Comparison of ENCODE assay signal across 9 cellular contexts in genomic region chr1:206559661-206559995, GRCh38. TPM values are rescaled to one million over a fixed set of nuclear protein-coding genes. Genes with fewer than 3 reads are reported as not detected.
DNase-seq lines count a peak whose midpoint lies in the region; ATAC-seq, FAIRE-seq and TF ChIP-seq lines count a peak whose summit lies in the region.
"Had no signal": no experiment of that assay in that cellular context is flagged by ENCODE, and none has a peak within 500 bp of the region (broad histone marks: within the 10 kb centered on the region; RNA-seq: fewer than 3 reads in every experiment).

No MANE protein-coding gene starts in this region.

- H3K36me3 Mint-ChIP-seq in activated naive CD4-positive, alpha-beta T cell treated with anti-CD3 and anti-CD28 coated beads for 36 hours (ENCODE audit: low read depth), result peaks cover 75% of the 10 kb centered on the region
- peaks cover 75% of the 10 kb centered on the region for H3K36me3 Mint-ChIP-seq in activated T-cell treated with anti-CD3 and anti-CD28 coated beads, Interleukin-2, amount 50 U/mL, for 24 hours (ENCODE audit: low read depth)

- intact Hi-C loops in activated naive CD4-positive, alpha-beta T cell treated with anti-CD3 and anti-CD28 coated beads for 36 hours (cut with micrococcal nuclease), result loop anchor here (5.0 kb wide), 2 partner anchors 143 to 927 kb away; partner anchors contain the start of gene ELK4
- intact Hi-C loops in thyroid gland (cut with DNase I), result no loop called here
- intact Hi-C loops in HepG2 (cut with micrococcal nuclease; ENCODE audit: unreplicated experiment), result no loop called here

- H3K27ac Mint-ChIP-seq in activated naive CD4-positive, alpha-beta T cell treated with anti-CD3 and anti-CD28 coated beads for 36 hours, result peak overlapping the region; percentile 100
- H3K27ac Mint-ChIP-seq in activated T-cell treated with anti-CD3 and anti-CD28 coated beads, Interleukin-2, amount 50 U/mL, for 24 hours, result peak overlapping the region; percentile 97

- H3K27ac ChIP-seq in thyroid gland (peak overlapping the region; percentile 64 to 78 (median 77)), HepG2 (ENCODE audit: extremely low read length, insufficient read depth, low read length) (no peak overlapping the region)

- no peaks in the 10 kb centered on the region for H3K9me3 Mint-ChIP-seq in activated naive CD4-positive, alpha-beta T cell treated with anti-CD3 and anti-CD28 coated beads for 36 hours
- no peaks in the 10 kb centered on the region for H3K9me3 Mint-ChIP-seq in activated T-cell treated with anti-CD3 and anti-CD28 coated beads, Interleukin-2, amount 50 U/mL, for 24 hours

- no peaks in the 10 kb centered on the region for H3K27me3 Mint-ChIP-seq in activated naive CD4-positive, alpha-beta T cell treated with anti-CD3 and anti-CD28 coated beads for 36 hours (ENCODE audit: low read depth)
- H3K27me3 Mint-ChIP-seq in activated T-cell treated with anti-CD3 and anti-CD28 coated beads, Interleukin-2, amount 50 U/mL, for 24 hours, result no peaks in the 10 kb centered on the region

- no peak for DNase-seq in activated naive CD4-positive, alpha-beta T cell treated with anti-CD3 and anti-CD28 coated beads for 36 hours
- DNase-seq in activated naive CD4-positive, alpha-beta T cell treated with Interleukin-2 at 50 U/mL for 16 hours, result no peak
- DNase-seq in activated T-cell treated with anti-CD3 and anti-CD28 coated beads, Interleukin-2, amount 50 U/mL, for 24 hours, result peak; percentile 66
- DNase-seq in thyroid gland (peak; percentile 48 to 60), HepG2 (ENCODE audit: low spot score) (no peak), NAMALWA (ENCODE audit: low spot score) (no peak)
- DNase-seq: NCI-H1417 treated with DMSO at 0.1 percent for 48 hours had no signal

- no peak for TF ChIP-seq POLR2A in thyroid gland (IDR thresholded peaks at IDR 0.05)
- no peak for TF ChIP-seq POLR2A in HepG2 (IDR thresholded peaks at IDR 0.05; ENCODE audit: insufficient read depth in 1 of 2, low read depth in 2 of 2, low read length in 2 of 2)

- H3K79me2 ChIP-seq in HepG2 (ENCODE audit: insufficient read depth, low read length), result no peaks in the 10 kb centered on the region

- ATAC-seq in HepG2, result no peak
- no peak for ATAC-seq in HG02759 (IDR thresholded peaks at IDR 0.05; ENCODE audit: unreplicated experiment)

- no peak for FAIRE-seq in HepG2 (lab: Jason Lieb, UNC)

- H3K4me1 ChIP-seq in mononuclear cell (ENCODE audit: insufficient read depth, low read length) (peaks cover 89% of the 10 kb centered on the region), thyroid gland (peaks cover 23 to 53% of the 10 kb centered on the region in 2 donors), HepG2 (ENCODE audit: insufficient read depth, low read length) (peaks cover 69% of the 10 kb centered on the region)

- no peak overlapping the region for H3K4me2 ChIP-seq in HepG2 (ENCODE audit: low read depth, low read length)

- H2AFZ ChIP-seq in HepG2 (ENCODE audit: low read length), result no peak overlapping the region

- no peak for TF ChIP-seq RAD21 in HepG2 (CRISPR knock-in tag; IDR thresholded peaks at IDR 0.05)

- CTCF ChIA-PET in activated naive CD4-positive, alpha-beta T cell treated with anti-CD3 and anti-CD28 coated beads for 36 hours (lab: Charles Lee), result interaction anchor here (0.6 to 21.2 kb wide), 6 partner anchors 8 to 52 kb away, joined by 3 to 511 read pairs (median 4); partner anchors contain the start of gene EIF2D
- CTCF ChIA-PET in HepG2 (lab: Yijun Ruan, JAX; ENCODE audit: low intra/inter-chr PET ratio, low total read pairs), result no interaction called here

- H3K4me3 Mint-ChIP-seq in activated naive CD4-positive, alpha-beta T cell treated with anti-CD3 and anti-CD28 coated beads for 36 hours, result peak overlapping the region; percentile 96
- H3K4me3 Mint-ChIP-seq in activated T-cell treated with anti-CD3 and anti-CD28 coated beads, Interleukin-2, amount 50 U/mL, for 24 hours, result peak overlapping the region; percentile 89

- in situ Hi-C loops in HepG2 (cut with HindIII; ENCODE audit: extremely low pct_ligation_motif_present, low pct_unique_long_range_greater_than_20kb), result no loop called here

- no peaks in the 10 kb centered on the region for H3K27me3 ChIP-seq in mononuclear cell (ENCODE audit: insufficient read depth, low read length)
- H3K27me3 ChIP-seq in thyroid gland, result no peaks in the 10 kb centered on the region
- peaks cover 2 to 28% of the 10 kb centered on the region in 2 experiments; a peak in 3 of 5 replicates for H3K27me3 ChIP-seq in HepG2 (ENCODE audit: control insufficient read depth in 1 of 2, insufficient read depth in 2 of 2, low read length in 2 of 2)

- H3K9me3 ChIP-seq in mononuclear cell (ENCODE audit: low read depth, low read length), result no peaks in the 10 kb centered on the region
- no peaks in the 10 kb centered on the region for H3K9me3 ChIP-seq in thyroid gland
- H3K9me3 ChIP-seq in HepG2 (ENCODE audit: low read length), result no peaks in the 10 kb centered on the region

- H3K9ac ChIP-seq in HepG2 (ENCODE audit: insufficient read depth, low read depth, low read length), result no peak overlapping the region

- no TSS peak for BruUV-seq in HepG2 (replicated peaks; lab: Mats Ljungman, UMichigan)

- peak overlapping the region; percentile 94 for H3K4me3 ChIP-seq in mononuclear cell (ENCODE audit: low read length)
- H3K4me3 ChIP-seq in thyroid gland (replicated peaks in 1 of 3), result no peak overlapping the region
- no peak overlapping the region for H3K4me3 ChIP-seq in HepG2 (replicated peaks in 1 of 3; ENCODE audit: insufficient read depth in 1 of 3, low read depth in 2 of 3, low read length in 3 of 3)

- POLR2A ChIA-PET in HepG2 (lab: Yijun Ruan, JAX), result no interaction called here

- peaks cover 5% of the 10 kb centered on the region; the same call in 1 of the 2 replicates for H4K20me1 ChIP-seq in HepG2 (ENCODE audit: insufficient read depth, low read length)

- no peak for TF ChIP-seq CTCF in thyroid gland (IDR thresholded peaks at IDR 0.05)
- TF ChIP-seq CTCF in HepG2 (CRISPR knock-in tag; IDR thresholded peaks at IDR 0.05), result no peak

- WGBS in thyroid gland, 2 donors, result 55 to 74% methylated on average over 5 of the region's 5 CpGs
- 42% methylated on average over 5 of the region's 5 CpGs for WGBS in HepG2 (ENCODE audit: low lambda C conversion rate)

- H3K4me1 Mint-ChIP-seq in activated naive CD4-positive, alpha-beta T cell treated with anti-CD3 and anti-CD28 coated beads for 36 hours (ENCODE audit: low read depth), result peaks cover 57% of the 10 kb centered on the region
- H3K4me1 Mint-ChIP-seq in activated T-cell treated with anti-CD3 and anti-CD28 coated beads, Interleukin-2, amount 50 U/mL, for 24 hours (ENCODE audit: low read depth), result peaks cover 73% of the 10 kb centered on the region

- no peaks in the 10 kb centered on the region for H3K36me3 ChIP-seq in thyroid gland
- H3K36me3 ChIP-seq in HepG2 (replicated peaks in 1 of 2; ENCODE audit: control insufficient read depth in 1 of 2, insufficient read depth in 2 of 2, low read length in 2 of 2), result no peaks in the 10 kb centered on the region

- TF ChIP-seq EP300 in HepG2 (IDR thresholded peaks at IDR 0.05; ENCODE audit: low read depth in 2 of 2, low read length in 2 of 2) (no peak), HepG2 (CRISPR knock-in tag; IDR thresholded peaks at IDR 0.05; ENCODE audit: borderline replicate concordance) (no peak)

RNA-seq across cellular contexts. Expression of gene RASSF5, which starts 52.3 kb away (rescaled TPM):
- 100 to 1,000 TPM; 257 to 258 TPM for total RNA-seq in activated naive CD4-positive, alpha-beta T cell treated with anti-CD3 and anti-CD28 coated beads for 36 hours
- total RNA-seq in mononuclear cell (209 TPM), thyroid gland (10 to 100 TPM; 14.0 to 16.4 (median 14.5) TPM), HepG2 (2016; rRNA removed; fragmentation: Illumina TruSeq; extraction: Trizol) (0.18 and 0.49 TPM in 2 replicates)
- total RNA-seq in HepG2 (2016; cell fraction: cytosol; rRNA removed; fragmentation: Illumina TruSeq; extraction: Trizol; ENCODE audit: low read depth), result 0.09 TPM in 1 of 2 replicates, not detected in the other
- 0.24 and 0.36 TPM in 2 replicates for total RNA-seq in HepG2 (2016; cell fraction: insoluble cytoplasmic fraction; rRNA removed; fragmentation: Illumina TruSeq; extraction: Trizol)
- 0.14 and 0.19 TPM in 2 replicates for total RNA-seq in HepG2 (2016; cell fraction: membrane; rRNA removed; fragmentation: Illumina TruSeq; extraction: Trizol)
- total RNA-seq in HepG2 (2016; cell fraction: nucleus; rRNA removed; fragmentation: Illumina TruSeq; extraction: Trizol), result 0.22 and 0.47 TPM in 2 replicates
- 0.40 and 0.50 TPM in 2 replicates for polyA plus RNA-seq in HepG2 (2011; rRNA removed)
- 0.27 and 0.47 TPM in 2 replicates for polyA plus RNA-seq in HepG2 (2011; cell fraction: cytosol; rRNA removed)
- 0.58 and 0.66 TPM in 2 replicates for polyA plus RNA-seq in HepG2 (2011; cell fraction: nucleus; rRNA removed)
- 0.76 and 2.1 TPM in 2 replicates for polyA plus RNA-seq in HepG2 (2012)
- 0.03 and 0.06 TPM in 2 replicates for polyA plus RNA-seq in HepG2 (2016; cell fraction: cytosol; fragmentation: Illumina TruSeq; extraction: Trizol; ENCODE audit: low read depth)
- 0.21 and 0.29 TPM in 2 replicates for polyA plus RNA-seq in HepG2 (2016; cell fraction: insoluble cytoplasmic fraction; fragmentation: Illumina TruSeq; extraction: Trizol; ENCODE audit: low read depth)
- polyA plus RNA-seq in HepG2 (2016; cell fraction: membrane; fragmentation: Illumina TruSeq; extraction: Trizol; ENCODE audit: low read depth), result 0.09 and 0.11 TPM in 2 replicates
- 0.43 and 0.48 TPM in 2 replicates for polyA plus RNA-seq in HepG2 (2016; cell fraction: nucleus; fragmentation: Illumina TruSeq; extraction: Trizol; ENCODE audit: insufficient read depth, low read depth)
- 0.30 and 18.0 TPM in 2 replicates for polyA minus RNA-seq in HepG2 (2011; rRNA and poly(A)+ RNA removed; ENCODE audit: low replicate concordance)
- polyA minus RNA-seq in HepG2 (2011; cell fraction: cytosol; rRNA and poly(A)+ RNA removed), result 0.49 and 1.3 TPM in 2 replicates
- polyA minus RNA-seq in HepG2 (2011; cell fraction: nucleus; rRNA and poly(A)+ RNA removed), result 0.26 and 0.50 TPM in 2 replicates

RNA-seq across cellular contexts. Expression of gene EIF2D, which starts 52.6 kb away (rescaled TPM):
- 100 to 1,000 TPM; 116 to 122 TPM for total RNA-seq in activated naive CD4-positive, alpha-beta T cell treated with anti-CD3 and anti-CD28 coated beads for 36 hours
- total RNA-seq in mononuclear cell, result 38.3 TPM
- 10 to 100 TPM; 52.9 to 62.1 (median 57.0) TPM for total RNA-seq in thyroid gland
- total RNA-seq in HepG2 (2016; rRNA removed; fragmentation: Illumina TruSeq; extraction: Trizol), result 45.1 and 47.5 TPM in 2 replicates
- total RNA-seq in HepG2 (2016; cell fraction: cytosol; rRNA removed; fragmentation: Illumina TruSeq; extraction: Trizol; ENCODE audit: low read depth), result 43.1 and 44.2 TPM in 2 replicates
- 44.4 and 45.6 TPM in 2 replicates for total RNA-seq in HepG2 (2016; cell fraction: insoluble cytoplasmic fraction; rRNA removed; fragmentation: Illumina TruSeq; extraction: Trizol)
- 66.4 and 71.1 TPM in 2 replicates for total RNA-seq in HepG2 (2016; cell fraction: membrane; rRNA removed; fragmentation: Illumina TruSeq; extraction: Trizol)
- total RNA-seq in HepG2 (2016; cell fraction: nucleus; rRNA removed; fragmentation: Illumina TruSeq; extraction: Trizol), result 33.0 and 33.9 TPM in 2 replicates
- 61.1 and 64.9 TPM in 2 replicates for polyA plus RNA-seq in HepG2 (2011; rRNA removed)
- polyA plus RNA-seq in HepG2 (2011; cell fraction: cytosol; rRNA removed), result 57.5 and 59.2 TPM in 2 replicates
- 50.4 and 55.0 TPM in 2 replicates for polyA plus RNA-seq in HepG2 (2011; cell fraction: nucleus; rRNA removed)
- polyA plus RNA-seq in HepG2 (2012), result 35.2 and 37.1 TPM in 2 replicates
- 51.1 and 52.3 TPM in 2 replicates for polyA plus RNA-seq in HepG2 (2016; cell fraction: cytosol; fragmentation: Illumina TruSeq; extraction: Trizol; ENCODE audit: low read depth)
- 56.4 and 58.1 TPM in 2 replicates for polyA plus RNA-seq in HepG2 (2016; cell fraction: insoluble cytoplasmic fraction; fragmentation: Illumina TruSeq; extraction: Trizol; ENCODE audit: low read depth)
- 76.1 and 77.6 TPM in 2 replicates for polyA plus RNA-seq in HepG2 (2016; cell fraction: membrane; fragmentation: Illumina TruSeq; extraction: Trizol; ENCODE audit: low read depth)
- polyA plus RNA-seq in HepG2 (2016; cell fraction: nucleus; fragmentation: Illumina TruSeq; extraction: Trizol; ENCODE audit: insufficient read depth, low read depth), result 56.2 and 57.6 TPM in 2 replicates
- 48.8 and 93.5 TPM in 2 replicates for polyA minus RNA-seq in HepG2 (2011; rRNA and poly(A)+ RNA removed; ENCODE audit: low replicate concordance)
- polyA minus RNA-seq in HepG2 (2011; cell fraction: cytosol; rRNA and poly(A)+ RNA removed), result 21.5 and 22.3 TPM in 2 replicates
- polyA minus RNA-seq in HepG2 (2011; cell fraction: nucleus; rRNA and poly(A)+ RNA removed), result 31.9 and 36.3 TPM in 2 replicates

Comparison
In these comparisons a context has a peak if more than half of its experiments do, and no peak if none do; other contexts are left out.
1. DNase-seq: peak in activated T-cell treated with anti-CD3 and anti-CD28 coated beads, Interleukin-2, amount 50 U/mL, for 24 hours (single experiment) and thyroid gland (2 of 2); none in activated naive CD4-positive, alpha-beta T cell treated with anti-CD3 and anti-CD28 coated beads for 36 hours (single experiment), activated naive CD4-positive, alpha-beta T cell treated with Interleukin-2 at 50 U/mL for 16 hours (single experiment), HepG2 (single experiment) and NAMALWA (single experiment).
2. RNA of gene RASSF5, which starts 52.3 kb away (total RNA-seq): 257 to 258 TPM in activated naive CD4-positive, alpha-beta T cell treated with anti-CD3 and anti-CD28 coated beads for 36 hours, 209 TPM in mononuclear cell (single experiment) and 14.0 to 16.4 TPM in thyroid gland; 0.09 to 0.49 TPM in HepG2; every median in the first group is over 10 times any median in the second.